Comparison of ENCODE assay signal across 8 cellular contexts in the genomic region with DNA sequence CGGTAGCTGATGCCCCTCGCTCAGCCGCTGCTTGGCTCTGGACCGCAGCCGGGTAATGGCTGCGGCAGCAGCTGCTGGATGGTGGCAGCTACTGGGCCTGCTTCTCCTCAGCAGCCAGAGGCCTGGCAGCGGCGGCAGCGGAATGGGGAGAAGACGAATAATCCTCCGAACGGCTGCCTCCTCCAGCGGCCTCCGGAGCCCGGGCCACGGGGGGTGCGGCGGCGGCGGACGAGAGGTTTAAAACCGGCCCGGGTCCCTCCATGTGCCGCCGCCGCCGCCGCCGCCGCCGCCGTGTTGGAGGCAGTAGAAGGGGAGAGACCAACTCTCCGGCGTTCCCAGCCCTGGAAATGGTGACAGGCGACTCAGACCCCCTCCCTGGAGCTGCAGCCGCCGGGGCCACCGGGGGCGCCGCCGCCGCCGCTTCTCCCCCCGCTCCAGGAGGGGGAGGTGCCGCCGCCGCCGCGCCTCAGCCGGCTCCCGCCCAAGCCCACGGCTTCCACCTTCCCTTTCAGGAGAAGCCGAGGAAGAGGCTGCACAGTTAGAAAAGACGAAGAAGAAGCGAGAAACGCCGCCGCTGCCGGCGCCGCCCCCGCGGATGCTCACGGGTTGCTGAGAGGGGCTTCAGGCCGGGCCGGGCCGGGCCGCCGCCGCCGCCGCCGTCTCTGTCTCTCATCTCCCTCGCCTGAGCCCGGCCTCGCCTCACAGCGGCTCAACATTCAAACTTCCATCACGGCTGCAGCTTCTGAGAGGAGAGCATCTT.
DNase-seq lines count a peak whose midpoint lies in the region; ATAC-seq and TF ChIP-seq lines count a peak whose summit lies in the region.

No MANE protein-coding gene starts in this region.

- H3K27me3 Mint-ChIP-seq in activated T-helper 17 cell treated with anti-CD3 and anti-CD28 coated beads, Interleukin-2, amount 50 U/mL, for 72 hours: peaks cover 54% of the 10 kb centered on the region
- no peaks in the 10 kb centered on the region for H3K27me3 Mint-ChIP-seq in nephron progenitor cell (ENCODE audit: low read depth, poor library complexity)

- peaks cover 11% of the 10 kb centered on the region for H3K4me1 Mint-ChIP-seq in activated T-helper 17 cell treated with anti-CD3 and anti-CD28 coated beads, Interleukin-2, amount 50 U/mL, for 72 hours
- peaks cover 22% of the 10 kb centered on the region for H3K4me1 Mint-ChIP-seq in nephron progenitor cell

- DNase-seq in NCI-H1694 treated with DMSO at 0.1 percent for 48 hours (lab: John Stamatoyannopoulos, UW) (peak; percentile 44), NCI-H1694 (lab: John Stamatoyannopoulos, UW) (no peak), NCI-H510A treated with DMSO at 0.1 percent for 48 hours (lab: John Stamatoyannopoulos, UW) (peak; percentile 27), foreskin fibroblast (peak; percentile 12 to 58), nephron progenitor cell (peak; percentile 76), transverse colon (peak; percentile 13)

- TF ChIP-seq EP300 in transverse colon (IDR thresholded peaks at IDR 0.05; ENCODE audit: low read depth): no peak

- in situ Hi-C loops in transverse colon (cut with MboI; ENCODE audit: low pct_ligation_motif_present in 1 of 4, low pct_unique_long_range_greater_than_20kb in 1 of 4, low sequenced_read_pairs in 3 of 4): no loop called here

- TF ChIP-seq CTCF in foreskin fibroblast (IDR thresholded peaks at IDR 0.05; ENCODE audit: low read depth, low read length) (no peak), nephron progenitor cell (IDR thresholded peaks at IDR 0.05) (no peak), transverse colon (IDR thresholded peaks at IDR 0.05) (no peak)

- peaks cover 0 to 6% (median 0%) of the 10 kb centered on the region in 4 donors for H3K4me1 ChIP-seq in transverse colon

- peaks cover 73% of the 10 kb centered on the region for H3K27me3 ChIP-seq in transverse colon

- intact Hi-C loops in transverse colon (cut with DNase I; ENCODE audit: low total_unique reads): no loop called here

- 0% methylated on average over 2 to 54 of the region's 78 CpGs for WGBS in transverse colon (ENCODE audit: low coverage in 1 of 2), 2 donors

- H3K9me3 Mint-ChIP-seq in activated T-helper 17 cell treated with anti-CD3 and anti-CD28 coated beads, Interleukin-2, amount 50 U/mL, for 72 hours: no peaks in the 10 kb centered on the region
- peaks cover 11% of the 10 kb centered on the region for H3K9me3 Mint-ChIP-seq in nephron progenitor cell

- H3K27ac ChIP-seq in transverse colon: peak overlapping the region; percentile 68 to 87 (median 82)

- peak overlapping the region; percentile 85 for H3K27ac Mint-ChIP-seq in activated T-helper 17 cell treated with anti-CD3 and anti-CD28 coated beads, Interleukin-2, amount 50 U/mL, for 72 hours
- H3K27ac Mint-ChIP-seq in nephron progenitor cell: peak overlapping the region; percentile 86

- H3K4me3 ChIP-seq in foreskin fibroblast (ENCODE audit: low read depth in 1 of 2, low read length in 2 of 2): peak overlapping the region; percentile 44
- H3K4me3 ChIP-seq in transverse colon: peak overlapping the region; percentile 41 to 66 (median 46)

- H3K36me3 ChIP-seq in transverse colon: no peaks in the 10 kb centered on the region

- peak; percentile 74 for ATAC-seq in activated T-helper 17 cell treated with anti-CD3 and anti-CD28 coated beads, Interleukin-2, amount 50 U/mL, for 72 hours (replicated peaks)
- no peak for ATAC-seq in HG02885 (IDR thresholded peaks at IDR 0.05; ENCODE audit: poor library complexity, unreplicated experiment)

- H3K4me3 Mint-ChIP-seq in activated T-helper 17 cell treated with anti-CD3 and anti-CD28 coated beads, Interleukin-2, amount 50 U/mL, for 72 hours: peak overlapping the region; percentile 91
- peak overlapping the region; percentile 96 for H3K4me3 Mint-ChIP-seq in nephron progenitor cell

- no peaks in the 10 kb centered on the region for H3K9me3 ChIP-seq in transverse colon

- no peak for TF ChIP-seq POLR2A in transverse colon (IDR thresholded peaks at IDR 0.05)

- no peaks in the 10 kb centered on the region for H3K36me3 Mint-ChIP-seq in activated T-helper 17 cell treated with anti-CD3 and anti-CD28 coated beads, Interleukin-2, amount 50 U/mL, for 72 hours (ENCODE audit: low read depth)
- no peaks in the 10 kb centered on the region for H3K36me3 Mint-ChIP-seq in nephron progenitor cell (ENCODE audit: low read depth)
